Comparison of ENCODE assay signal across 30 cellular contexts in the genomic region with DNA sequence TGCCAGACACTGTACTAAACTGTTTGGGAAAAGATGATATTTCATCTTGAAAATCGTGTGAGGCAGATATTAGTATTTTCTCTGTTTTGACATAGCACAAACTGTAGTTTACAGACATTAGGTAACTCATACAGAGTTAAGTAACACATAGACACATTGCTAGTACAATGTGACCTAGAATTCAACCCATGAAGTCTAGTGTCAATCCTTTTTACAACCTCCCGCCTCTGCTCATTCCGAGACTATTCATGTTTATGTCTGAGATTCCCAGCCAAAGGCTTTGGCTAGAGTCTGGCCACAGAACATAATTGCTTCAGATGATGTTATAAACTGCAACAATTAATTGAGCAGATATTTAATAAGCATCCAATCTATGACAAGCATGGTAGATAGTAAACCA.
"Had no signal": no experiment of that assay in that cellular context is flagged by ENCODE, and none has a peak within 500 bp of the region (broad histone marks: within the 10 kb centered on the region; RNA-seq: fewer than 3 reads in every experiment).

No MANE protein-coding gene starts in this region.

- H3K4me3 ChIP-seq: body of pancreas, cardiac muscle cell, ovary, prostate gland, right atrium auricular region, skin epidermis, uterus had no signal

- ATAC-seq: activated CD4-positive, alpha-beta T cell treated with anti-CD3 and anti-CD28 coated beads for 36 hours; activated T-cell treated with anti-CD3 and anti-CD28 coated beads, Interleukin-2, amount 50 U/mL, for 4 hours; body of pancreas; stimulated activated effector memory CD8-positive, alpha-beta T cell treated with anti-CD3 and anti-CD28 coated beads, Interleukin-12 subunit alpha, Interleukin-12 subunit beta, amount 100 ng/mL, for 72 hours; stimulated activated naive CD8-positive, alpha-beta T cell treated with anti-CD3 and anti-CD28 coated beads, Interleukin-15, amount 100 ng/mL, for 72 hours had no signal

- H3K4me1 Mint-ChIP-seq: activated B cell treated with CpG ODN at 0.5 μM for 24 hours; activated CD4-positive, alpha-beta T cell treated with anti-CD3 and anti-CD28 coated beads for 36 hours; activated naive CD8-positive, alpha-beta T cell treated with anti-CD3 and anti-CD28 coated beads for 36 hours; memory B cell; nephron; stimulated activated effector memory CD8-positive, alpha-beta T cell treated with anti-CD3 and anti-CD28 coated beads, Interleukin-12 subunit alpha, Interleukin-12 subunit beta, amount 100 ng/mL, for 72 hours; stimulated activated naive CD8-positive, alpha-beta T cell treated with anti-CD3 and anti-CD28 coated beads, Interleukin-15, amount 100 ng/mL, for 72 hours had no signal

- H3K27ac Mint-ChIP-seq: activated B cell treated with CpG ODN at 0.5 μM for 24 hours; activated CD4-positive, alpha-beta T cell treated with anti-CD3 and anti-CD28 coated beads for 36 hours; activated naive CD8-positive, alpha-beta T cell treated with anti-CD3 and anti-CD28 coated beads for 36 hours; activated T-helper 2 cell treated with anti-CD3 and anti-CD28 coated beads, Interferon-gamma antibody, Interleukin-2, Interleukin-4, amounts not matched to agents 10 μg/mL and 5 μg/mL and 100 μg/mL, durations not matched to agents 14 hours and 24 hours and 36 hours; dendritic cell treated with granulocyte-macrophage colony-stimulating factor and Interleukin-4, amounts not matched to agents 40 ng/mL and 50 ng/mL, for 4 days; memory B cell; nephron; stimulated activated effector memory CD8-positive, alpha-beta T cell treated with anti-CD3 and anti-CD28 coated beads, Interleukin-12 subunit alpha, Interleukin-12 subunit beta, amount 100 ng/mL, for 72 hours; stimulated activated naive CD8-positive, alpha-beta T cell treated with anti-CD3 and anti-CD28 coated beads, Interleukin-15, amount 100 ng/mL, for 72 hours; T-helper 1 cell treated with Interleukin-12 subunit alpha and Interleukin-12 subunit beta and Interleukin-4 antibody, amounts not matched to agents 30 μg/mL and 1 μg/mL, for 36 hours had no signal

- H3K4me1 ChIP-seq: body of pancreas, prostate gland, right atrium auricular region, uterus had no signal

- H3K9me3 ChIP-seq: body of pancreas, neutrophil, ovary, prostate gland, right atrium auricular region, uterus had no signal

- DNase-seq: activated B cell treated with CpG ODN at 0.5 μM for 24 hours; activated CD4-positive, alpha-beta T cell treated with anti-CD3 and anti-CD28 coated beads for 36 hours; activated CD4-positive, alpha-beta T cell treated with anti-CD3 and anti-CD28 coated beads, Interleukin-2, amount 50 U/mL, for 4 hours; activated CD8-positive, alpha-beta memory T cell treated with anti-CD3 and anti-CD28 coated beads, Interleukin-2, amount 50 U/mL, for 48 hours; activated naive CD4-positive, alpha-beta T cell treated with Interleukin-2 at 50 U/mL for 16 hours; activated naive CD8-positive, alpha-beta T cell treated with anti-CD3 and anti-CD28 coated beads for 36 hours; activated T-cell treated with anti-CD3 and anti-CD28 coated beads, Interleukin-2, amount 50 U/mL, for 4 hours; amniotic stem cell; body of pancreas; effector CD4-positive, alpha-beta T cell; erythroblast; hippocampal formation; ovary; stimulated activated CD4-positive, alpha-beta T cell treated with anti-CD3 and anti-CD28 coated beads, Interleukin-2, amount 100 ng/mL, for 24 hours; stimulated activated naive CD8-positive, alpha-beta T cell treated with anti-CD3 and anti-CD28 coated beads, Interleukin-15, amount 100 ng/mL, for 72 hours; T1000; trophoblast cell; uterus had no signal

- H3K9me3 Mint-ChIP-seq: activated B cell treated with CpG ODN at 0.5 μM for 24 hours; dendritic cell treated with granulocyte-macrophage colony-stimulating factor and Interleukin-4, amounts not matched to agents 40 ng/mL and 50 ng/mL, for 4 days; nephron had no signal

- H3K27me3 ChIP-seq: body of pancreas, cardiac muscle cell, neutrophil, ovary, right atrium auricular region, uterus had no signal

- H3K27me3 Mint-ChIP-seq: activated B cell treated with CpG ODN at 0.5 μM for 24 hours; activated CD4-positive, alpha-beta T cell treated with anti-CD3 and anti-CD28 coated beads for 36 hours; activated naive CD8-positive, alpha-beta T cell treated with anti-CD3 and anti-CD28 coated beads for 36 hours; dendritic cell treated with granulocyte-macrophage colony-stimulating factor and Interleukin-4, amounts not matched to agents 40 ng/mL and 50 ng/mL, for 4 days; memory B cell; stimulated activated naive CD8-positive, alpha-beta T cell treated with anti-CD3 and anti-CD28 coated beads, Interleukin-15, amount 100 ng/mL, for 72 hours had no signal

- H3K27ac ChIP-seq: body of pancreas, cardiac muscle cell, neutrophil, ovary, prostate gland, right atrium auricular region, uterus had no signal

- FAIRE-seq: frontal cortex had no signal

- H3K36me3 Mint-ChIP-seq: activated naive CD8-positive, alpha-beta T cell treated with anti-CD3 and anti-CD28 coated beads for 36 hours; memory B cell; stimulated activated effector memory CD8-positive, alpha-beta T cell treated with anti-CD3 and anti-CD28 coated beads, Interleukin-12 subunit alpha, Interleukin-12 subunit beta, amount 100 ng/mL, for 72 hours had no signal

- H3K4me3 Mint-ChIP-seq: activated B cell treated with CpG ODN at 0.5 μM for 24 hours; activated CD4-positive, alpha-beta T cell treated with anti-CD3 and anti-CD28 coated beads for 36 hours; activated naive CD8-positive, alpha-beta T cell treated with anti-CD3 and anti-CD28 coated beads for 36 hours; activated T-cell treated with anti-CD3 and anti-CD28 coated beads, Interleukin-2, amount 50 U/mL, for 4 hours; dendritic cell treated with granulocyte-macrophage colony-stimulating factor and Interleukin-4, amounts not matched to agents 40 ng/mL and 50 ng/mL, for 4 days; memory B cell; nephron; stimulated activated effector memory CD8-positive, alpha-beta T cell treated with anti-CD3 and anti-CD28 coated beads, Interleukin-12 subunit alpha, Interleukin-12 subunit beta, amount 100 ng/mL, for 72 hours; stimulated activated naive CD8-positive, alpha-beta T cell treated with anti-CD3 and anti-CD28 coated beads, Interleukin-15, amount 100 ng/mL, for 72 hours; T-helper 1 cell treated with Interleukin-12 subunit alpha and Interleukin-12 subunit beta and Interleukin-4 antibody, amounts not matched to agents 30 μg/mL and 1 μg/mL, for 36 hours had no signal

- H3K36me3 ChIP-seq: cardiac muscle cell, neutrophil, ovary, prostate gland, right atrium auricular region, uterus had no signal
